Comparison of ENCODE assay signal across 9 cellular contexts in the genomic region with DNA sequence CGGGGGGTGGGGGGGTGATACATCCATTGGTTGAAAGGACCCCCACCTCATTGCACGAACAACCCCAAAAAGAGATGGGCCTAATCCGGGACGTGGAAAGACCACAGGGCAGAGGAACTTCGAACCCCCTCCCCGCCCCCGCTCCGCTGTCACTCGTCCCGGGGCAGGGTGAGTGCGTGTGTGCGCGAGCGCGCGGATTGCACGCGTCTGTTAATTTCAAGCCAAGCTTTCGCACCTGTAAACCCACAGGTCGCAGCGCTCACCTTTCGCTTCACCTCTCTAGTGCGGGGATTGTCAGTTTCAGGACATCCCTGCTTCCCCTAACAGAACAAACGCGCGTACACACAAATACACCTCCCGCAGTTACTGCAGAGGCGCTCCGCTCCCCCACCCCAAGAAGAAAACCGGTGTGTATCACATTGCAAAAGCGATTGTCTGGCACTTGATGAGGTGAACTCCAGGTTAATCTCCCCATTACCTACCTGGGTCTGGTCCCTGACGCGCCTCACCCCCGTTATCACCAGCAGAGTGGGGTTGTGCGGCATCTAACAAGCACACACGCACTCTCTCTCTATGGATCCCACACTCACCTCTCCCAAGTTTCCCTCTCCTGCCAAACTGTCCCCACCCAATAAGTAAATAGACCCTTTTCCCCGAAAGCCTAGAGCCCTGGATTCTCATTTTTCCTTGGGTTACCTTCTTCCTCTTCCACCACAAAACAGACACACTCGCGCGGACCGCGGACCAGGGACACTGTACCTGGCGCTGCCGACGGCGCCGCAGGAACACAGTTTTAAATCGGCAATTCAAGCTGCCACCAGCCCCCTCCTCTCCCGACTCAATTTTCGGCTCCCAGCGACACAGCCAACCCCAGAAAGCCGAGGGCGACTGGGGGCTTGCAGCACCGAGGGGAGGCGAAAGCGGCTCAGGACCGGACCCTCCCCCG. TPM values are rescaled to one million over a fixed set of nuclear protein-coding genes. Genes with fewer than 3 reads are reported as not detected.
DNase-seq lines count a peak whose midpoint lies in the region; ATAC-seq and TF ChIP-seq lines count a peak whose summit lies in the region.
"Had no signal": no experiment of that assay in that cellular context is flagged by ENCODE, and none has a peak within 500 bp of the region (broad histone marks: within the 10 kb centered on the region; RNA-seq: fewer than 3 reads in every experiment).

No MANE protein-coding gene starts in this region.

- H3K9me3 Mint-ChIP-seq in H9: peaks cover 0 to 8% of the 10 kb centered on the region in 2 experiments; a peak in 3 of 5 replicates
- H3K9me3 Mint-ChIP-seq in activated CD8-positive, alpha-beta memory T cell treated with anti-CD3 and anti-CD28 coated beads, Interleukin-2, amount 10 ng/mL, durations not matched to agents 7 days and 5 days (ENCODE audit: low read depth): peaks cover 2% of the 10 kb centered on the region

- H3K18ac ChIP-seq in H9 (ENCODE audit: insufficient read length, low read depth, low read length): no peak overlapping the region

- peak overlapping the region; percentile 87 for H3K4me2 ChIP-seq in H9 (ENCODE audit: insufficient read depth, insufficient read length, low read length)
- peak overlapping the region; percentile 88 for H3K4me2 ChIP-seq in smooth muscle cell

- no peak overlapping the region for H2AK5ac ChIP-seq in H9 (ENCODE audit: insufficient read length, low read length)

- no peak overlapping the region for H4K5ac ChIP-seq in H9 (ENCODE audit: insufficient read length, low read depth, low read length)

- no peak overlapping the region for H3T11ph ChIP-seq in H9 (ENCODE audit: low read length)

- H3K79me2 ChIP-seq in H9 (ENCODE audit: insufficient read depth, low read length): no peaks in the 10 kb centered on the region
- no peaks in the 10 kb centered on the region for H3K79me2 ChIP-seq in smooth muscle cell (ENCODE audit: low read depth)

- no peak overlapping the region for H2BK15ac ChIP-seq in H9 (ENCODE audit: low read depth, low read length)

- no peaks in the 10 kb centered on the region for H3F3A ChIP-seq in smooth muscle cell (ENCODE audit: low read depth)

- TF ChIP-seq CTCF in H9 (conservative IDR thresholded peaks at IDR 0.05) (no peak), smooth muscle cell (IDR thresholded peaks at IDR 0.05; ENCODE audit: borderline replicate concordance, insufficient read depth, poor library complexity, severe bottlenecking) (no peak)

- no peak overlapping the region for H4K91ac ChIP-seq in H9 (ENCODE audit: insufficient read length, low read depth, low read length)

- H3K23ac ChIP-seq in H9 (ENCODE audit: insufficient read length, low read depth, low read length): no peak overlapping the region

- no peak overlapping the region for H3K4ac ChIP-seq in H9 (ENCODE audit: low read depth, low read length)

- CTCF ChIA-PET in activated CD8-positive, alpha-beta memory T cell treated with anti-CD3 and anti-CD28 coated beads, Interleukin-2, amount 10 ng/mL, durations not matched to agents 7 days and 5 days (lab: Charles Lee): interaction anchor here (2.2 kb wide), 1 partner anchor 223 kb away, joined by 5 read pairs; no protein-coding TSS in a partner anchor

- no peaks in the 10 kb centered on the region; a peak in 1 of 7 replicates for H3K36me3 Mint-ChIP-seq in H9 (ENCODE audit: insufficient read depth in 1 of 3, low read depth in 3 of 3)
- peaks cover 7% of the 10 kb centered on the region for H3K36me3 Mint-ChIP-seq in activated CD8-positive, alpha-beta memory T cell treated with anti-CD3 and anti-CD28 coated beads, Interleukin-2, amount 10 ng/mL, durations not matched to agents 7 days and 5 days

- H2AFZ ChIP-seq in H9 (ENCODE audit: low read length) (no peak overlapping the region), smooth muscle cell (ENCODE audit: low read depth) (no peak overlapping the region)

- H3K23me2 ChIP-seq in H9 (ENCODE audit: insufficient read length, low read depth, low read length, poor library complexity, severe bottlenecking): peaks cover 34% of the 10 kb centered on the region

- H3K27me3 Mint-ChIP-seq in H9 (ENCODE audit: low read depth): peaks cover 96% of the 10 kb centered on the region
- H3K27me3 Mint-ChIP-seq in activated CD8-positive, alpha-beta memory T cell treated with anti-CD3 and anti-CD28 coated beads, Interleukin-2, amount 10 ng/mL, durations not matched to agents 7 days and 5 days: peaks cover 78% of the 10 kb centered on the region

- H2BK5ac ChIP-seq in H9 (ENCODE audit: insufficient read length, low read length): no peak overlapping the region

- peaks cover 75% of the 10 kb centered on the region for H3K27me3 ChIP-seq in H9 (ENCODE audit: insufficient read depth, low read length)
- peaks cover 98% of the 10 kb centered on the region for H3K27me3 ChIP-seq in iPS-18a (ENCODE audit: control insufficient read depth, insufficient read depth, low read length)
- H3K27me3 ChIP-seq in smooth muscle cell (ENCODE audit: low read depth): peaks cover 94% of the 10 kb centered on the region

- no peak overlapping the region for H2BK20ac ChIP-seq in H9 (ENCODE audit: low read depth, low read length, poor library complexity, severe bottlenecking)

- H3K14ac ChIP-seq in H9 (ENCODE audit: insufficient read depth, low read length): no peak overlapping the region

- no peak overlapping the region for H2BK12ac ChIP-seq in H9 (ENCODE audit: insufficient read length, low read depth, low read length)

- H3K4me1 ChIP-seq in H9 (ENCODE audit: insufficient read depth, low read length) (no peaks in the 10 kb centered on the region; the same call in 1 of the 2 replicates), iPS-18a (ENCODE audit: control insufficient read depth, low read depth, low read length) (peaks cover 37% of the 10 kb centered on the region), smooth muscle cell (ENCODE audit: low read depth) (peaks cover 61% of the 10 kb centered on the region)

- H3K27ac Mint-ChIP-seq in H9: no peak overlapping the region; a peak in 1 of 7 replicates
- peak overlapping the region; percentile 22 for H3K27ac Mint-ChIP-seq in activated CD8-positive, alpha-beta memory T cell treated with anti-CD3 and anti-CD28 coated beads, Interleukin-2, amount 10 ng/mL, durations not matched to agents 7 days and 5 days

- no peak overlapping the region for H3K56ac ChIP-seq in H9 (ENCODE audit: insufficient read length, low read depth, low read length)

- H3K4me3 ChIP-seq in iPS-18a (ENCODE audit: low read length): peak overlapping the region; percentile 41
- peak overlapping the region; percentile 54 for H3K4me3 ChIP-seq in smooth muscle cell

- no peak overlapping the region for H2BK120ac ChIP-seq in H9 (ENCODE audit: low read depth, low read length, poor library complexity, severe bottlenecking)

- no peak for ATAC-seq in activated CD8-positive, alpha-beta memory T cell treated with anti-CD3 and anti-CD28 coated beads, Interleukin-2, amount 10 ng/mL, durations not matched to agents 7 days and 5 days
- no peak for ATAC-seq in HG03354 (IDR thresholded peaks at IDR 0.05; ENCODE audit: poor library complexity, severe bottlenecking, unreplicated experiment)

- H3K79me1 ChIP-seq in H9 (ENCODE audit: insufficient read depth, low read depth, low read length, poor library complexity, severe bottlenecking): no peaks in the 10 kb centered on the region

- no peak overlapping the region for H4K8ac ChIP-seq in H9 (replicated peaks; ENCODE audit: insufficient read length, low read depth, low read length)

- H3K4me1 Mint-ChIP-seq in H9: peaks cover 37 to 57% of the 10 kb centered on the region in 2 experiments
- peaks cover 31% of the 10 kb centered on the region for H3K4me1 Mint-ChIP-seq in activated CD8-positive, alpha-beta memory T cell treated with anti-CD3 and anti-CD28 coated beads, Interleukin-2, amount 10 ng/mL, durations not matched to agents 7 days and 5 days

- H3K36me3 ChIP-seq in iPS-18a (ENCODE audit: control insufficient read depth, low read depth, low read length) (no peaks in the 10 kb centered on the region), smooth muscle cell (ENCODE audit: low read depth) (no peaks in the 10 kb centered on the region)

- H3K9ac ChIP-seq in H9 (ENCODE audit: extremely low read depth, insufficient read length, low read length): no peak overlapping the region
- no peak overlapping the region for H3K9ac ChIP-seq in iPS-18a (ENCODE audit: low read length)
- H3K9ac ChIP-seq in smooth muscle cell (ENCODE audit: low read depth): no peak overlapping the region

- H3K27ac ChIP-seq in H9 (ENCODE audit: insufficient read length, low read depth, low read length): no peak overlapping the region
- no peak overlapping the region for H3K27ac ChIP-seq in iPS-18a (ENCODE audit: low read length)
- no peak overlapping the region for H3K27ac ChIP-seq in smooth muscle cell (ENCODE audit: low read depth)

- H4K20me1 ChIP-seq in H9 (ENCODE audit: control insufficient read depth, insufficient read depth, insufficient read length): peaks cover 5% of the 10 kb centered on the region
- H4K20me1 ChIP-seq in smooth muscle cell (ENCODE audit: low read depth): no peaks in the 10 kb centered on the region

- WGBS in H9 (ENCODE audit: extremely low coverage, insufficient read length, low lambda C conversion rate): no CpG with 5 or more reads among the region's 58 CpGs
- WGBS in smooth muscle cell (ENCODE audit: low lambda C conversion rate): 3% methylated on average over 58 of the region's 58 CpGs

- H3K9me3 ChIP-seq in H9 (ENCODE audit: control insufficient read depth, low read depth, low read length): no peaks in the 10 kb centered on the region
- H3K9me3 ChIP-seq in iPS-18a (ENCODE audit: control insufficient read depth, low read depth, low read length): no peaks in the 10 kb centered on the region
- H3K9me3 ChIP-seq in smooth muscle cell (replicated peaks; ENCODE audit: low read depth): no peaks in the 10 kb centered on the region

- peak overlapping the region; percentile 62 to 79 for H3K4me3 Mint-ChIP-seq in H9
- H3K4me3 Mint-ChIP-seq in activated CD8-positive, alpha-beta memory T cell treated with anti-CD3 and anti-CD28 coated beads, Interleukin-2, amount 10 ng/mL, durations not matched to agents 7 days and 5 days: peak overlapping the region; percentile 28

- DNase-seq in H9 (peak; percentile 53), smooth muscle cell (lab: John Stamatoyannopoulos, UW; ENCODE audit: unreplicated experiment) (no peak), NCI-H510A treated with DMSO at 0.1 percent for 48 hours (lab: John Stamatoyannopoulos, UW) (no peak), NCI-H128 (lab: John Stamatoyannopoulos, UW; ENCODE audit: unreplicated experiment) (no peak), SHP77 (lab: John Stamatoyannopoulos, UW) (no peak)
- peak; percentile 37 for DNase-seq in activated CD8-positive, alpha-beta memory T cell treated with anti-CD3 and anti-CD28 coated beads, Interleukin-2, amount 10 ng/mL, durations not matched to agents 7 days and 5 days
- DNase-seq: RPMI8226 had no signal

RNA-seq across cellular contexts. Expression of a gene that starts 1.0 kb away (rescaled TPM):
- total RNA-seq in H9 (2021) (0.20 and 0.22 TPM in 2 replicates), smooth muscle cell (1.1 and 2.4 TPM in 2 replicates)
- total RNA-seq in activated CD8-positive, alpha-beta memory T cell treated with anti-CD3 and anti-CD28 coated beads, Interleukin-2, amount 10 ng/mL, durations not matched to agents 7 days and 5 days: not detected
- 0.48 and 0.93 TPM in 2 replicates for polyA plus RNA-seq in smooth muscle cell

Comparison
In these comparisons a context has a peak if more than half of its experiments do, and no peak if none do; other contexts are left out.
1. DNase-seq: peak in H9 (single experiment) and activated CD8-positive, alpha-beta memory T cell treated with anti-CD3 and anti-CD28 coated beads, Interleukin-2, amount 10 ng/mL, durations not matched to agents 7 days and 5 days (single experiment); none in smooth muscle cell (single experiment), NCI-H510A treated with DMSO at 0.1 percent for 48 hours (single experiment), NCI-H128 (single experiment) and SHP77 (0 of 2).